In the genomic region with DNA sequence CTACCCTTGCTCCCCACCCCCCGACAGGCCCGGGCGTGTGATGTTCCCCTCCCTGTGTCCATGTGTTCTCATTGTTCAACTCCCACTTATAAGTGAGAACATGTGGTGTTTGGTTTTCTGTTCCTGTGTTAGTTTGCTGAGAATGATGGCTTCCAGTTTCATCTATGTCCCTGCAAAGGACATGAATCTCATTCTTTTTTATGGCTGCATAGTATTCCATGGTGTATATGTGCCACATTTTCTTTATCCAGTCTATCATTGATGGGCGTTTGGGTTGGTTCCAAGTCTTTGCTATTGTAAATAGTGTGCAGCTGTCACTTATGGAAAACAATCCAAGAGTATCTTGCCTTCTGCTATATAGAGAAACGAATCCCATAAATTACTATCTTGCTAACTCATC, we compare ENCODE assay signal across 13 cellular contexts. TPM values are rescaled to one million over a fixed set of nuclear protein-coding genes. Genes with fewer than 3 reads are reported as not detected.
"Had no signal": no experiment of that assay in that cellular context is flagged by ENCODE, and none has a peak within 500 bp of the region (broad histone marks: within the 10 kb centered on the region; RNA-seq: fewer than 3 reads in every experiment).

No MANE protein-coding gene starts in this region.

RNA-seq across cellular contexts. Expression of gene ELOVL2, which starts 40.8 kb away (rescaled TPM):
- total RNA-seq: activated B cell treated with CpG ODN at 0.5 μM for 24 hours; activated CD4-positive, alpha-beta memory T cell treated with anti-CD3 and anti-CD28 coated beads for 36 hours; activated CD4-positive, alpha-beta memory T cell treated with anti-CD3 and anti-CD28 coated beads, Interleukin-2, amount 10 ng/mL, durations not matched to agents 7 days and 5 days; activated CD4-positive, alpha-beta T cell treated with anti-CD3 and anti-CD28 coated beads for 36 hours; activated CD4-positive, alpha-beta T cell treated with anti-CD3 and anti-CD28 coated beads, Interleukin-2, amount 10 ng/mL, durations not matched to agents 24 days and 14 days; activated CD4-positive, alpha-beta T cell treated with anti-CD3 and anti-CD28 coated beads, Interleukin-2, amount 10 ng/mL, durations not matched to agents 7 days and 5 days; activated CD8-positive, alpha-beta memory T cell treated with anti-CD3 and anti-CD28 coated beads for 36 hours; activated CD8-positive, alpha-beta memory T cell treated with anti-CD3 and anti-CD28 coated beads, Interleukin-2, amount 10 ng/mL, durations not matched to agents 7 days and 5 days; activated CD8-positive, alpha-beta T cell treated with anti-CD3 and anti-CD28 coated beads for 36 hours; activated CD8-positive, alpha-beta T cell treated with anti-CD3 and anti-CD28 coated beads, Interleukin-2, amount 10 ng/mL, durations not matched to agents 7 days and 5 days; T-helper 1 cell treated with Interleukin-12 subunit alpha and Interleukin-12 subunit beta and Interleukin-4 antibody, amounts not matched to agents 30 ng/mL and 1 ng/mL, for 36 hours; T-helper 17 cell; T-helper 2 cell treated with Interferon-gamma antibody and Interleukin-4, amounts not matched to agents 100 ng/mL and 5 ng/mL, for 36 hours had no signal
